Comparison of ENCODE assay signal across 24 cellular contexts in the genomic region with DNA sequence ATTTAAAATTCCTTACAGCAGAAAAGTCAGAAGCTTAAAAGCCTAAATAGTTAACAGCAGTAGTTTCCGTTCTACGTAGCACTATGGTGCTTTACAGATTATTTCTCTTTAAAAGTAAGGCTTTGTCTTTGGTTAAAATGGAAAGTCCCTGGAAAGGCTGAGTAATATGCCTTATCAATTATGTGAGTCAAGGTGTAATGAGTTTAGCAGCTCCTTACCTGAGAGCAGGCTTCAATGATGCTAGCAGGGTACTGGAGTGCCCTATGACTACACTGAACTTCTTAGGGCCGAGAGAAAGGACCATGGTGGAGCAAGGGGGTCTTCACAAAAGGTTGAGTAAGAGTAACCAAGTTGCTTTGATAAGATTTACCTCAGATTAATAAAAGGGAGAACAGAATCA. TPM values are rescaled to one million over a fixed set of nuclear protein-coding genes. Genes with fewer than 3 reads are reported as not detected.
DNase-seq lines count a peak whose midpoint lies in the region; ATAC-seq and TF ChIP-seq lines count a peak whose summit lies in the region.
"Had no signal": no experiment of that assay in that cellular context is flagged by ENCODE, and none has a peak within 500 bp of the region (broad histone marks: within the 10 kb centered on the region; RNA-seq: fewer than 3 reads in every experiment).

No MANE protein-coding gene starts in this region.

- TF ChIP-seq CTCF in mammary epithelial cell (conservative IDR thresholded peaks at IDR 0.05 in 1 of 2, IDR thresholded peaks at IDR 0.05 in 1 of 2; ENCODE audit: extremely low read depth in 1 of 2, insufficient read depth in 1 of 2, low read depth in 1 of 2, low read length in 2 of 2) (no peak), breast epithelium (IDR thresholded peaks at IDR 0.05) (no peak), body of pancreas (IDR thresholded peaks at IDR 0.05) (no peak), foreskin keratinocyte (conservative IDR thresholded peaks at IDR 0.05) (no peak)

- H3K4me3 ChIP-seq in mammary epithelial cell (replicated peaks in 1 of 3; ENCODE audit: insufficient read depth in 1 of 3, low read depth in 2 of 3, low read length in 3 of 3) = no peak overlapping the region
- no peak overlapping the region for H3K4me3 ChIP-seq in breast epithelium
- no peak overlapping the region for H3K4me3 ChIP-seq in body of pancreas
- H3K4me3 ChIP-seq: A549; BLaER1 treated with 17β-estradiol and CSF1 and Interleukin-3, amounts not matched to agents 10 nM and 100 nM; GM12878; HAP-1 had no signal

- no peaks in the 10 kb centered on the region for H3K4me1 Mint-ChIP-seq in T-helper 2 cell treated with Interferon-gamma antibody and Interleukin-4, amounts not matched to agents 5 μg/mL and 100 μg/mL, for 36 hours (ENCODE audit: low read depth)
- H3K4me1 Mint-ChIP-seq: CD14-positive monocyte; CD8-positive, alpha-beta memory T cell had no signal

- WGBS in mammary epithelial cell (ENCODE audit: low coverage, missing lambda C conversion rate) = 65% methylated on average over 3 of the region's 3 CpGs
- WGBS in body of pancreas, 2 donors = 35 to 62% methylated on average over 3 of the region's 3 CpGs

- H3K27me3 ChIP-seq in mammary epithelial cell (ENCODE audit: insufficient read depth, low read length) (peaks cover 9% of the 10 kb centered on the region), breast epithelium (peaks cover 0 to 11% of the 10 kb centered on the region in 2 donors), body of pancreas (no peaks in the 10 kb centered on the region), foreskin keratinocyte (peaks cover 88% of the 10 kb centered on the region)
- H3K27me3 ChIP-seq: BE2C; BLaER1 treated with 17β-estradiol and CSF1 and Interleukin-3, amounts not matched to agents 10 nM and 100 nM had no signal

- no peaks in the 10 kb centered on the region for H3K79me2 ChIP-seq in mammary epithelial cell (ENCODE audit: insufficient read depth, low read length)

- dilution Hi-C loops in mammary epithelial cell (cut with HindIII; ENCODE audit: low sequenced_read_pairs) = no loop called here

- no peak overlapping the region for H3K4me3 Mint-ChIP-seq in T-helper 2 cell treated with Interferon-gamma antibody and Interleukin-4, amounts not matched to agents 5 μg/mL and 100 μg/mL, for 36 hours
- H3K4me3 Mint-ChIP-seq: CD4-positive, alpha-beta T cell; CD8-positive, alpha-beta memory T cell; HFFc6 had no signal

- peaks cover 30% of the 10 kb centered on the region for H3K27me3 Mint-ChIP-seq in T-helper 2 cell treated with Interferon-gamma antibody and Interleukin-4, amounts not matched to agents 5 μg/mL and 100 μg/mL, for 36 hours (ENCODE audit: low read depth)

- in situ Hi-C loops in mammary epithelial cell (cut with MboI; ENCODE audit: low sequenced_read_pairs in 2 of 2) = loop anchor here in 1 of 2 donors (25.0 kb wide), 1 partner anchor 874 kb away; no protein-coding TSS in a partner anchor

- TF ChIP-seq POLR2A in breast epithelium (IDR thresholded peaks at IDR 0.05) (no peak), body of pancreas (IDR thresholded peaks at IDR 0.05) (no peak)

- ATAC-seq in body of pancreas = peak; percentile 72
- ATAC-seq in foreskin keratinocyte = peak; percentile 54
- ATAC-seq in HG02678 (IDR thresholded peaks at IDR 0.05; ENCODE audit: unreplicated experiment) = no peak
- ATAC-seq: A549, GM12878 had no signal

- H3K9ac ChIP-seq in mammary epithelial cell (ENCODE audit: insufficient read depth, low read length) = no peak overlapping the region
- H3K9ac ChIP-seq: BLaER1 treated with 17β-estradiol and CSF1 and Interleukin-3, amounts not matched to agents 10 nM and 100 nM had no signal

- no peaks in the 10 kb centered on the region for H4K20me1 ChIP-seq in mammary epithelial cell (ENCODE audit: insufficient read depth, low read length)
- H4K20me1 ChIP-seq: BLaER1 treated with 17β-estradiol and CSF1 and Interleukin-3, amounts not matched to agents 10 nM and 100 nM had no signal

- intact Hi-C loops in mammary epithelial cell (cut with micrococcal nuclease) (no loop called here), breast epithelium (cut with DNase I; ENCODE audit: low total_unique reads) (no loop called here), body of pancreas (cut with DNase I) (no loop called here)

- CTCF ChIA-PET in mammary epithelial cell (lab: Charles Lee; ENCODE audit: low non-redundant PET) = no interaction called here

- no peak overlapping the region for H3K4me2 ChIP-seq in mammary epithelial cell (ENCODE audit: insufficient read depth, low read depth, low read length)
- H3K4me2 ChIP-seq: A549; BLaER1 treated with 17β-estradiol and CSF1 and Interleukin-3, amounts not matched to agents 10 nM and 100 nM had no signal

- H3K9me3 ChIP-seq in mammary epithelial cell (replicated peaks; ENCODE audit: insufficient read depth, low read length) (no peaks in the 10 kb centered on the region), breast epithelium (no peaks in the 10 kb centered on the region), body of pancreas (no peaks in the 10 kb centered on the region)
- H3K9me3 ChIP-seq: A549; BE2C; BLaER1 treated with 17β-estradiol and CSF1 and Interleukin-3, amounts not matched to agents 10 nM and 100 nM; HAP-1 had no signal

- no peak overlapping the region for H3K27ac ChIP-seq in mammary epithelial cell (ENCODE audit: insufficient read depth, low read depth, low read length)
- H3K27ac ChIP-seq in breast epithelium = no peak overlapping the region
- peak overlapping the region in 1 of 4 donors; percentile 41 for H3K27ac ChIP-seq in body of pancreas
- H3K27ac ChIP-seq in foreskin keratinocyte = no peak overlapping the region
- H3K27ac ChIP-seq: A549; BLaER1 treated with 17β-estradiol and CSF1 and Interleukin-3, amounts not matched to agents 10 nM and 100 nM had no signal

- no peak overlapping the region for H3K27ac Mint-ChIP-seq in T-helper 2 cell treated with Interferon-gamma antibody and Interleukin-4, amounts not matched to agents 5 μg/mL and 100 μg/mL, for 36 hours
- H3K27ac Mint-ChIP-seq: CD14-positive monocyte; CD4-positive, alpha-beta T cell; CD8-positive, alpha-beta memory T cell; HFFc6 had no signal

- BruUV-seq in mammary epithelial cell (replicated peaks; lab: Mats Ljungman, UMichigan) = no TSS peak

- H3K4me1 ChIP-seq in mammary epithelial cell (ENCODE audit: insufficient read depth, low read length) (no peaks in the 10 kb centered on the region), breast epithelium (no peaks in the 10 kb centered on the region), body of pancreas (no peaks in the 10 kb centered on the region), foreskin keratinocyte (no peaks in the 10 kb centered on the region)
- H3K4me1 ChIP-seq: A549, HAP-1 had no signal

- no peaks in the 10 kb centered on the region for H3K9me3 Mint-ChIP-seq in T-helper 2 cell treated with Interferon-gamma antibody and Interleukin-4, amounts not matched to agents 5 μg/mL and 100 μg/mL, for 36 hours
- H3K9me3 Mint-ChIP-seq: CD4-positive, alpha-beta T cell; HFFc6 had no signal

- no peaks in the 10 kb centered on the region for H3K36me3 Mint-ChIP-seq in T-helper 2 cell treated with Interferon-gamma antibody and Interleukin-4, amounts not matched to agents 5 μg/mL and 100 μg/mL, for 36 hours (ENCODE audit: low read depth)
- H3K36me3 Mint-ChIP-seq: CD14-positive monocyte; CD8-positive, alpha-beta memory T cell had no signal

- no peak overlapping the region for H2AFZ ChIP-seq in mammary epithelial cell (ENCODE audit: low read depth, low read length)

- DNase-seq in mammary epithelial cell (peak; percentile 36), breast epithelium (ENCODE audit: low spot score in 2 of 2) (no peak), body of pancreas (no peak), foreskin keratinocyte (no peak), NCI-H1092 treated with DMSO at 0.1 percent for 48 hours (lab: John Stamatoyannopoulos, UW) (no peak)
- no peak for DNase-seq in T-helper 2 cell treated with Interferon-gamma antibody and Interleukin-4, amounts not matched to agents 5 μg/mL and 100 μg/mL, for 36 hours (ENCODE audit: low spot score)
- DNase-seq: 8988T; ACHN; AML-193; BE2C; CD4-positive, alpha-beta T cell; CD8-positive, alpha-beta memory T cell; DMS 273 treated with DMSO at 0.1 percent for 48 hours; DMS79; EL; GDM1; GOT3; HFFc6 had no signal

- H3K36me3 ChIP-seq in mammary epithelial cell (ENCODE audit: insufficient read depth, low read length) (no peaks in the 10 kb centered on the region), breast epithelium (no peaks in the 10 kb centered on the region), body of pancreas (replicated peaks in 1 of 2; ENCODE audit: insufficient read depth in 1 of 2, low read depth in 2 of 2) (no peaks in the 10 kb centered on the region)
- H3K36me3 ChIP-seq: BE2C; BLaER1 treated with 17β-estradiol and CSF1 and Interleukin-3, amounts not matched to agents 10 nM and 100 nM; HAP-1 had no signal

RNA-seq across cellular contexts. Expression of gene NKX6-1, which starts 12.6 kb away (rescaled TPM):
- total RNA-seq in mammary epithelial cell (not detected), breast epithelium (under 1 TPM in 2 of 3 donors, not detected in 1; 0.33 to 0.44 TPM), body of pancreas (1 to 10 TPM; 5.7 to 6.9 TPM), foreskin keratinocyte (not detected in 2 replicates)
- polyA plus RNA-seq in mammary epithelial cell (not detected), foreskin keratinocyte (not detected in 2 replicates)
- not detected for polyA minus RNA-seq in mammary epithelial cell
- total RNA-seq: CD4-positive, alpha-beta T cell; CD8-positive, alpha-beta memory T cell; GM12878; HFFc6 had no signal
- polyA plus RNA-seq: CD14-positive monocyte; CD8-positive, alpha-beta memory T cell; GM12878 had no signal
